10 cellular contexts compared by ENCODE assay signal in the genomic region with DNA sequence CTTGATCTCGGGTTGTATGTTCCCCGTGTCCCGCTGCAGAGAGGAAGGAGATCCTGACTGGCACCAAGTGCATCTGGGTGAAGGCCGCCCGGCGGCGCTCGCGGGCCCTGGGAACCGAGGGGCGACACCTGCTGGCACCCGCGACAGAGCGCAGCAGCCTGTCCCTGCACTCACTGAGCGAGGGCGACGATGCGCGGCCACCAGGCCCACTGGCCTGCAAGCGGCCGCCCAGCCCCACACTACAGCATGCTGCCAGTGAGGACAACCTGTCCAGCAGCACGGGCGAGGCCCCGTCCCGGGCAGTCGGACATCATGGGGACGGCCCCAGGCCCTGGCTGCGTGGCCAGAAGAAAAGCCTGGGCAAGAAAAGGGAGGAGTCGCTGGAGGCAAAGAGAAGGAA. TPM values are rescaled to one million over a fixed set of nuclear protein-coding genes. Genes with fewer than 3 reads are reported as not detected.
DNase-seq lines count a peak whose midpoint lies in the region; ATAC-seq and TF ChIP-seq lines count a peak whose summit lies in the region.
"Had no signal": no experiment of that assay in that cellular context is flagged by ENCODE, and none has a peak within 500 bp of the region (broad histone marks: within the 10 kb centered on the region; RNA-seq: fewer than 3 reads in every experiment).

No MANE protein-coding gene starts in this region.

- peak; percentile 73 for ATAC-seq in T-helper 17 cell

- peak; percentile 91 for TF ChIP-seq CTCF in 22Rv1 (IDR thresholded peaks at IDR 0.05)
- TF ChIP-seq CTCF in choroid plexus epithelial cell (conservative IDR thresholded peaks at IDR 0.05; ENCODE audit: low read depth, low read length) = peak; percentile 13
- peak; percentile 74 for TF ChIP-seq CTCF in neural crest cell (conservative IDR thresholded peaks at IDR 0.05)

- peak; percentile 36 for DNase-seq in H4 (ENCODE audit: low spot score)
- peak; percentile 33 to 47 (median 43) for DNase-seq in T-helper 17 cell
- no peak for DNase-seq in choroid plexus epithelial cell (ENCODE audit: low read depth)
- peak; percentile 79 for DNase-seq in neural crest cell (ENCODE audit: low read depth, low spot score)
- DNase-seq in NCI-H128 (lab: John Stamatoyannopoulos, UW; ENCODE audit: unreplicated experiment) = no peak
- DNase-seq in amniotic stem cell (lab: John Stamatoyannopoulos, UW) = no peak
- no peak for DNase-seq in NCI-H510A treated with DMSO at 0.1 percent for 48 hours (lab: John Stamatoyannopoulos, UW)

- no peak overlapping the region for H3K4me3 ChIP-seq in choroid plexus epithelial cell (ENCODE audit: low read depth, low read length)
- H3K4me3 ChIP-seq: skin epidermis had no signal

- H3K4me3 Mint-ChIP-seq in T-helper 17 cell (no peak overlapping the region), neural crest cell (peak overlapping the region; percentile 19)

- H3K27ac ChIP-seq in 22Rv1 = no peak overlapping the region
- H3K27ac ChIP-seq: skin epidermis had no signal

- H3K36me3 Mint-ChIP-seq in T-helper 17 cell (ENCODE audit: low read depth) (no peaks in the 10 kb centered on the region), neural crest cell (ENCODE audit: low read depth) (peaks cover 2% of the 10 kb centered on the region)
- H3K36me3 Mint-ChIP-seq: activated naive CD4-positive, alpha-beta T cell treated with anti-CD3 and anti-CD28 coated beads, Interleukin-2, amount 50 U/mL, for 24 hours had no signal

- no peaks in the 10 kb centered on the region for H3K9me3 Mint-ChIP-seq in neural crest cell
- H3K9me3 Mint-ChIP-seq: activated naive CD4-positive, alpha-beta T cell treated with anti-CD3 and anti-CD28 coated beads, Interleukin-2, amount 50 U/mL, for 24 hours had no signal

- H3K9me3 ChIP-seq in T-helper 17 cell (ENCODE audit: control insufficient read depth, low read length, poor library complexity, severe bottlenecking) = no peaks in the 10 kb centered on the region

- peaks cover 57% of the 10 kb centered on the region for H3K27me3 Mint-ChIP-seq in T-helper 17 cell
- H3K27me3 Mint-ChIP-seq in neural crest cell (ENCODE audit: low read depth) = peaks cover 90% of the 10 kb centered on the region

- H3K4me1 Mint-ChIP-seq in T-helper 17 cell = peaks cover 9% of the 10 kb centered on the region
- H3K4me1 Mint-ChIP-seq in neural crest cell = peaks cover 15% of the 10 kb centered on the region

- no peak overlapping the region for H3K27ac Mint-ChIP-seq in T-helper 17 cell
- H3K27ac Mint-ChIP-seq in neural crest cell (ENCODE audit: unreplicated experiment) = no peak overlapping the region
- H3K27ac Mint-ChIP-seq: activated naive CD4-positive, alpha-beta T cell treated with anti-CD3 and anti-CD28 coated beads, Interleukin-2, amount 50 U/mL, for 24 hours had no signal

RNA-seq across cellular contexts. Expression of a gene that starts 7.5 kb away (rescaled TPM):
- total RNA-seq in H4 (2014; rRNA removed; shearing (Covaris generic)) = not detected in 2 replicates
- not detected for total RNA-seq in T-helper 17 cell
- total RNA-seq in neural crest cell = 12.3 and 12.7 TPM in 2 replicates

RNA-seq across cellular contexts. Expression of a gene that starts 13.2 kb away (rescaled TPM):
- total RNA-seq in H4 (2014; rRNA removed; shearing (Covaris generic)) = not detected in 2 replicates
- not detected for total RNA-seq in T-helper 17 cell
- total RNA-seq in neural crest cell = 0.23 TPM in 1 of 2 replicates, not detected in the other

RNA-seq across cellular contexts. Expression of a gene that starts 28.1 kb away (rescaled TPM):
- not detected in 2 replicates for total RNA-seq in H4 (2014; rRNA removed; shearing (Covaris generic))
- 1 to 10 TPM; 2.3 to 2.8 TPM for total RNA-seq in T-helper 17 cell
- 0.25 and 0.63 TPM in 2 replicates for total RNA-seq in neural crest cell

Comparison
In these comparisons a context has a peak if more than half of its experiments do, and no peak if none do; other contexts are left out.
1. CTCF ChIP-seq: peak in every context shown above with its lines; median percentile 91 in 22Rv1; 74 in neural crest cell; 13 in choroid plexus epithelial cell.
2. DNase-seq: peak in H4 (single experiment), T-helper 17 cell (3 of 3) and neural crest cell (single experiment); none in choroid plexus epithelial cell (single experiment), NCI-H128 (single experiment), amniotic stem cell (single experiment) and NCI-H510A treated with DMSO at 0.1 percent for 48 hours (single experiment).
3. RNA of a gene that starts 7.5 kb away (total RNA-seq): 12.3 to 12.7 TPM in neural crest cell; not detected in H4 and not detected in T-helper 17 cell; every median in the first group is over 10 times any median in the second.